Comparison of ENCODE assay signal across 1 cellular context in the genomic region with DNA sequence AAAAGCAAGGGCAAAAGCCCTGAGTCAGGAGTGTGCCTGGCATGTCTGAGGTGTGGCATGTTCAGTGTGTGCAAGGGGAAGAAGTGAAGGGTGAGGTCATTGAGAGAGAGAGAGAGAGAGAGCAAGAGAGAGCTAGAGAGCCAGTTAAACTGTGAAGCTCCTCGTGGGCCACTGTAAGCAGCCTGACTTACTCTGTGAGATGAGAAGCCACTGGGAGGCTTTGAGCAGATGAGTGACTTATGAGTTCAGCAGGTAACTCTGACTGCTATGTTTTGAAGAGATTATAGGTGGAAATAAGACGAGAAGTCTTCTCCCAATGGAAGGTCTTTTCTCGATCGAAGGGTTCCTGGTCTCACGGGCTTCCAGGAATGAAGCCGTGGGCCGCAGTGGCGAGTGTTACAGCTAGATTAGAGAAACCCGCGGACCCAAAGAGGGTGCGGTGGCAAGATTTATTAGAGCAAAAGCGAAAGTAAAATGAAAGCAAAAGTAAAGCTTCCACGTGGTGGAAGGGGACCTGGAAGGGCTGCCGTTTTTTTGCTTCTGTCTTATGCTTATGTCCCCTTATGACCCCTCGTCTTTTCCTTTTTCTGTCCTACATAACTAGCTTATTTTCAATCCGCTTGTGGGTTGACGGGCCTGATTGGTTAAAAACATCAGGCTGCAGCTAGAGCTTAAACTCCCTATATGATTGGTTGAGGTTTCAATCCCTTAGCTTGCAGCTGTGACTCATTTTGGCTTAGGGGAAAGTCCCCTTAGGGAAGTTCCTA.
TF ChIP-seq lines count a peak whose summit lies in the region.

No MANE protein-coding gene starts in this region.

TF ChIP-seq in K562, 482 proteins besides CTCF, POLR2A, EP300 and RAD21 (continued from another document and continues in another):
- TF ChIP-seq, protein P1, sequence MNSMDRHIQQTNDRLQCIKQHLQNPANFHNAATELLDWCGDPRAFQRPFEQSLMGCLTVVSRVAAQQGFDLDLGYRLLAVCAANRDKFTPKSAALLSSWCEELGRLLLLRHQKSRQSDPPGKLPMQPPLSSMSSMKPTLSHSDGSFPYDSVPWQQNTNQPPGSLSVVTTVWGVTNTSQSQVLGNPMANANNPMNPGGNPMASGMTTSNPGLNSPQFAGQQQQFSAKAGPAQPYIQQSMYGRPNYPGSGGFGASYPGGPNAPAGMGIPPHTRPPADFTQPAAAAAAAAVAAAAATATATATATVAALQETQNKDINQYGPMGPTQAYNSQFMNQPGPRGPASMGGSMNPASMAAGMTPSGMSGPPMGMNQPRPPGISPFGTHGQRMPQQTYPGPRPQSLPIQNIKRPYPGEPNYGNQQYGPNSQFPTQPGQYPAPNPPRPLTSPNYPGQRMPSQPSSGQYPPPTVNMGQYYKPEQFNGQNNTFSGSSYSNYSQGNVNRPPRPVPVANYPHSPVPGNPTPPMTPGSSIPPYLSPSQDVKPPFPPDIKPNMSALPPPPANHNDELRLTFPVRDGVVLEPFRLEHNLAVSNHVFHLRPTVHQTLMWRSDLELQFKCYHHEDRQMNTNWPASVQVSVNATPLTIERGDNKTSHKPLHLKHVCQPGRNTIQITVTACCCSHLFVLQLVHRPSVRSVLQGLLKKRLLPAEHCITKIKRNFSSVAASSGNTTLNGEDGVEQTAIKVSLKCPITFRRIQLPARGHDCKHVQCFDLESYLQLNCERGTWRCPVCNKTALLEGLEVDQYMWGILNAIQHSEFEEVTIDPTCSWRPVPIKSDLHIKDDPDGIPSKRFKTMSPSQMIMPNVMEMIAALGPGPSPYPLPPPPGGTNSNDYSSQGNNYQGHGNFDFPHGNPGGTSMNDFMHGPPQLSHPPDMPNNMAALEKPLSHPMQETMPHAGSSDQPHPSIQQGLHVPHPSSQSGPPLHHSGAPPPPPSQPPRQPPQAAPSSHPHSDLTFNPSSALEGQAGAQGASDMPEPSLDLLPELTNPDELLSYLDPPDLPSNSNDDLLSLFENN (IDR thresholded peaks at IDR 0.05; ENCODE audit: low read depth in 2 of 2, low read length in 2 of 2): no peak
- no peak for TF ChIP-seq ZNF830 (CRISPR knock-in tag; IDR thresholded peaks at IDR 0.05)
- no peak for TF ChIP-seq ZNF408 (CRISPR knock-in tag; IDR thresholded peaks at IDR 0.05; ENCODE audit: low read depth)
- TF ChIP-seq CBX5 (IDR thresholded peaks at IDR 0.05; ENCODE audit: borderline replicate concordance, low read depth): no peak
- TF ChIP-seq CBX1 (IDR thresholded peaks at IDR 0.05; ENCODE audit: low read depth): no peak
- TF ChIP-seq ZNF165 (CRISPR knock-in tag; IDR thresholded peaks at IDR 0.05; ENCODE audit: borderline replicate concordance): 0 out of 2 replicates have a peak, but pooled peaks have one; percentile 50
- no peak for TF ChIP-seq NFE2L1 (tag; IDR thresholded peaks at IDR 0.05; ENCODE audit: borderline replicate concordance, low read depth)
- no peak for TF ChIP-seq RBM34 (IDR thresholded peaks at IDR 0.05; ENCODE audit: borderline replicate concordance, insufficient read depth, low read length)
- peak; percentile 49 to 53; a peak in 3 of 4 replicates for TF ChIP-seq FOXK2 (conservative IDR thresholded peaks at IDR 0.05 in 1 of 2, IDR thresholded peaks at IDR 0.05 in 1 of 2; ENCODE audit: low read depth in 2 of 2)
- peak; percentile 50 for TF ChIP-seq ASH1L (IDR thresholded peaks at IDR 0.05; ENCODE audit: borderline replicate concordance, low read depth, partially characterized antibody)
- no peak for TF ChIP-seq U2AF1 (optimal IDR thresholded peaks at IDR 0.05; ENCODE audit: low read depth, low read length)
- TF ChIP-seq ZNF780A (CRISPR knock-in tag; IDR thresholded peaks at IDR 0.05): no peak
- peak; percentile 88 for TF ChIP-seq DPF2 (IDR thresholded peaks at IDR 0.05)
- peak; percentile 89 for TF ChIP-seq ARID1B (IDR thresholded peaks at IDR 0.05)
- no peak for TF ChIP-seq DNMT1 (IDR thresholded peaks at IDR 0.05)
- no peak for TF ChIP-seq PURB (CRISPR knock-in tag; IDR thresholded peaks at IDR 0.05; ENCODE audit: low read depth)
- TF ChIP-seq NCOA1 (IDR thresholded peaks at IDR 0.05; ENCODE audit: low read depth): peak; percentile 44
- no peak for TF ChIP-seq GTF3C2 (IDR thresholded peaks at IDR 0.05; ENCODE audit: borderline replicate concordance, extremely low read depth, insufficient read length)
- no peak for TF ChIP-seq HNRNPLL (IDR thresholded peaks at IDR 0.05; ENCODE audit: low read depth, low read length, poor library complexity, severe bottlenecking)
- TF ChIP-seq SREBF1 (IDR thresholded peaks at IDR 0.05; ENCODE audit: borderline replicate concordance, low read depth, low read length): no peak
- TF ChIP-seq HINFP (tag; conservative IDR thresholded peaks at IDR 0.05; ENCODE audit: low read depth): peak; percentile 89
- TF ChIP-seq ELF1 (tag; IDR thresholded peaks at IDR 0.05): no peak
- peak; percentile 14 for TF ChIP-seq NCOA4 (IDR thresholded peaks at IDR 0.05; ENCODE audit: partially characterized antibody)
- peak; percentile 97 for TF ChIP-seq CC2D1A (IDR thresholded peaks at IDR 0.05)
- TF ChIP-seq UBTF (IDR thresholded peaks at IDR 0.05; ENCODE audit: borderline replicate concordance in 1 of 2, low read depth in 2 of 2, low read length in 2 of 2): no peak; a peak in 1 of 4 replicates
- no peak for TF ChIP-seq TGIF2 (CRISPR knock-in tag; IDR thresholded peaks at IDR 0.05)
- TF ChIP-seq, protein P2, sequence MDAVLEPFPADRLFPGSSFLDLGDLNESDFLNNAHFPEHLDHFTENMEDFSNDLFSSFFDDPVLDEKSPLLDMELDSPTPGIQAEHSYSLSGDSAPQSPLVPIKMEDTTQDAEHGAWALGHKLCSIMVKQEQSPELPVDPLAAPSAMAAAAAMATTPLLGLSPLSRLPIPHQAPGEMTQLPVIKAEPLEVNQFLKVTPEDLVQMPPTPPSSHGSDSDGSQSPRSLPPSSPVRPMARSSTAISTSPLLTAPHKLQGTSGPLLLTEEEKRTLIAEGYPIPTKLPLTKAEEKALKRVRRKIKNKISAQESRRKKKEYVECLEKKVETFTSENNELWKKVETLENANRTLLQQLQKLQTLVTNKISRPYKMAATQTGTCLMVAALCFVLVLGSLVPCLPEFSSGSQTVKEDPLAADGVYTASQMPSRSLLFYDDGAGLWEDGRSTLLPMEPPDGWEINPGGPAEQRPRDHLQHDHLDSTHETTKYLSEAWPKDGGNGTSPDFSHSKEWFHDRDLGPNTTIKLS (IDR thresholded peaks at IDR 0.05; ENCODE audit: borderline replicate concordance, low read depth): peak; percentile 83
- peak; percentile 66 for TF ChIP-seq BCOR (IDR thresholded peaks at IDR 0.05)
- TF ChIP-seq KAT2B (IDR thresholded peaks at IDR 0.05; ENCODE audit: low read depth, low read length): no peak
- TF ChIP-seq CREB1 (IDR thresholded peaks at IDR 0.05): no peak
- no peak for TF ChIP-seq CREB1 (CRISPR knock-in tag; IDR thresholded peaks at IDR 0.05)
- no peak for TF ChIP-seq ZNF764 (CRISPR knock-in tag; IDR thresholded peaks at IDR 0.05; ENCODE audit: low read depth)
- no peak for TF ChIP-seq ZNF324 (CRISPR knock-in tag; IDR thresholded peaks at IDR 0.05)
- no peak for TF ChIP-seq BRD9 (IDR thresholded peaks at IDR 0.05; ENCODE audit: low read depth, partially characterized antibody)
- TF ChIP-seq, protein P3, sequence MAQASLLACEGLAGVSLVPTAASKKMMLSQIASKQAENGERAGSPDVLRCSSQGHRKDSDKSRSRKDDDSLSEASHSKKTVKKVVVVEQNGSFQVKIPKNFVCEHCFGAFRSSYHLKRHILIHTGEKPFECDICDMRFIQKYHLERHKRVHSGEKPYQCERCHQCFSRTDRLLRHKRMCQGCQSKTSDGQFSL (CRISPR knock-in tag; IDR thresholded peaks at IDR 0.05): no peak
- TF ChIP-seq, protein P3 (tag; IDR thresholded peaks at IDR 0.05): no peak
- TF ChIP-seq CEBPZ (IDR thresholded peaks at IDR 0.05; ENCODE audit: borderline replicate concordance, low read depth, low read length): no peak
- no peak for TF ChIP-seq ZNF174 (CRISPR knock-in tag; IDR thresholded peaks at IDR 0.05)
- no peak for TF ChIP-seq SMAD4 (CRISPR knock-in tag; conservative IDR thresholded peaks at IDR 0.05)
- TF ChIP-seq, protein P4, sequence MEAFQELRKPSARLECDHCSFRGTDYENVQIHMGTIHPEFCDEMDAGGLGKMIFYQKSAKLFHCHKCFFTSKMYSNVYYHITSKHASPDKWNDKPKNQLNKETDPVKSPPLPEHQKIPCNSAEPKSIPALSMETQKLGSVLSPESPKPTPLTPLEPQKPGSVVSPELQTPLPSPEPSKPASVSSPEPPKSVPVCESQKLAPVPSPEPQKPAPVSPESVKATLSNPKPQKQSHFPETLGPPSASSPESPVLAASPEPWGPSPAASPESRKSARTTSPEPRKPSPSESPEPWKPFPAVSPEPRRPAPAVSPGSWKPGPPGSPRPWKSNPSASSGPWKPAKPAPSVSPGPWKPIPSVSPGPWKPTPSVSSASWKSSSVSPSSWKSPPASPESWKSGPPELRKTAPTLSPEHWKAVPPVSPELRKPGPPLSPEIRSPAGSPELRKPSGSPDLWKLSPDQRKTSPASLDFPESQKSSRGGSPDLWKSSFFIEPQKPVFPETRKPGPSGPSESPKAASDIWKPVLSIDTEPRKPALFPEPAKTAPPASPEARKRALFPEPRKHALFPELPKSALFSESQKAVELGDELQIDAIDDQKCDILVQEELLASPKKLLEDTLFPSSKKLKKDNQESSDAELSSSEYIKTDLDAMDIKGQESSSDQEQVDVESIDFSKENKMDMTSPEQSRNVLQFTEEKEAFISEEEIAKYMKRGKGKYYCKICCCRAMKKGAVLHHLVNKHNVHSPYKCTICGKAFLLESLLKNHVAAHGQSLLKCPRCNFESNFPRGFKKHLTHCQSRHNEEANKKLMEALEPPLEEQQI (IDR thresholded peaks at IDR 0.05): peak; percentile 28
- TF ChIP-seq ZNF121 (CRISPR knock-in tag; conservative IDR thresholded peaks at IDR 0.05): no peak
- TF ChIP-seq TAL1 (IDR thresholded peaks at IDR 0.05): peak; percentile 84
- no peak for TF ChIP-seq ZNF561 (CRISPR knock-in tag; conservative IDR thresholded peaks at IDR 0.05)
